Comparison of ENCODE assay signal across 25 cellular contexts in genomic region chr15:88661766-88662556, GRCh38. TPM values are rescaled to one million over a fixed set of nuclear protein-coding genes. Genes with fewer than 3 reads are reported as not detected.
DNase-seq lines count a peak whose midpoint lies in the region; ATAC-seq, FAIRE-seq and TF ChIP-seq lines count a peak whose summit lies in the region.
"Had no signal": no experiment of that assay in that cellular context is flagged by ENCODE, and none has a peak within 500 bp of the region (broad histone marks: within the 10 kb centered on the region; RNA-seq: fewer than 3 reads in every experiment).

No MANE protein-coding gene starts in this region.

- H3K27me3 ChIP-seq in astrocyte (ENCODE audit: insufficient read depth, low read length): no peaks in the 10 kb centered on the region
- H3K27me3 ChIP-seq in SJCRH30: peaks cover 5% of the 10 kb centered on the region; the same call in 1 of the 2 replicates
- H3K27me3 ChIP-seq: left lung had no signal

- no peak for ATAC-seq in Right ventricle myocardium inferior
- ATAC-seq in Right ventricle myocardium superior (ENCODE audit: poor library complexity): no peak
- ATAC-seq in HG02759 (IDR thresholded peaks at IDR 0.05; ENCODE audit: unreplicated experiment): no peak
- ATAC-seq in HG02571 (IDR thresholded peaks at IDR 0.05; ENCODE audit: unreplicated experiment): no peak
- ATAC-seq: activated naive CD4-positive, alpha-beta T cell treated with anti-CD3 and anti-CD28 coated beads, Interleukin-2, amount 50 U/mL, for 72 hours; HCT116; left lung; natural killer cell treated with Interleukin-12 subunit alpha and Interleukin-12 subunit beta and Interleukin-15 and Interleukin-18, amount 100 ng/mL, for 72 hours; right cardiac atrium; T-helper 17 cell had no signal

- no peaks in the 10 kb centered on the region for H3K9me3 Mint-ChIP-seq in astrocyte (ENCODE audit: unreplicated experiment)
- H3K9me3 Mint-ChIP-seq: activated naive CD4-positive, alpha-beta T cell treated with anti-CD3 and anti-CD28 coated beads, Interleukin-2, amount 50 U/mL, for 72 hours; natural killer cell treated with Interleukin-12 subunit alpha and Interleukin-12 subunit beta and Interleukin-15 and Interleukin-18, amount 100 ng/mL, for 72 hours; stimulated activated naive CD8-positive, alpha-beta T cell treated with anti-CD3 and anti-CD28 coated beads, Interleukin-15, Interleukin-2, amounts not matched to agents 100 ng/mL and 50 ng/mL, for 24 hours had no signal

- TF ChIP-seq CTCF in astrocyte (IDR thresholded peaks at IDR 0.05; ENCODE audit: insufficient read depth, low read depth, low read length) (no peak), fibroblast of villous mesenchyme (IDR thresholded peaks at IDR 0.05; ENCODE audit: insufficient read depth, low read depth, low read length) (no peak)

- H3K9ac ChIP-seq in astrocyte (ENCODE audit: low read length): peak overlapping the region; percentile 9
- H3K9ac ChIP-seq: parathyroid adenoma had no signal

- no peak overlapping the region for H3K4me3 Mint-ChIP-seq in astrocyte (ENCODE audit: unreplicated experiment)
- H3K4me3 Mint-ChIP-seq: natural killer cell treated with Interleukin-12 subunit alpha and Interleukin-12 subunit beta and Interleukin-15 and Interleukin-18, amount 100 ng/mL, for 72 hours; stimulated activated naive CD8-positive, alpha-beta T cell treated with anti-CD3 and anti-CD28 coated beads, Interleukin-15, Interleukin-2, amounts not matched to agents 100 ng/mL and 50 ng/mL, for 24 hours; T-helper 17 cell had no signal

- no peak overlapping the region for H3K4me3 ChIP-seq in astrocyte (ENCODE audit: insufficient read depth, low read depth, low read length)
- no peak overlapping the region for H3K4me3 ChIP-seq in fibroblast of villous mesenchyme (ENCODE audit: low read depth, low read length)
- H3K4me3 ChIP-seq in SJCRH30: no peak overlapping the region
- H3K4me3 ChIP-seq: left lung had no signal

- H3K4me2 ChIP-seq in astrocyte (ENCODE audit: low read length): peak overlapping the region; percentile 35

- intact Hi-C loops in Right ventricle myocardium inferior (cut with DNase I): loop anchor here (5.0 kb wide), 1 partner anchor 40 kb away; the partner anchor contains the start of gene AEN
- intact Hi-C loops in Right ventricle myocardium superior (cut with DNase I): no loop called here

- H3K4me1 ChIP-seq in astrocyte (ENCODE audit: insufficient read depth, low read length) (peaks cover 15% of the 10 kb centered on the region), SJCRH30 (peaks cover 5% of the 10 kb centered on the region; the same call in 1 of the 2 replicates)
- H3K4me1 ChIP-seq: left lung, parathyroid adenoma had no signal

- peaks cover 7% of the 10 kb centered on the region for H3K4me1 Mint-ChIP-seq in astrocyte (ENCODE audit: low read depth, unreplicated experiment)

- peak; percentile 1 for DNase-seq in Right ventricle myocardium inferior (ENCODE audit: missing footprints)
- no peak for DNase-seq in Right ventricle myocardium superior
- DNase-seq in astrocyte (ENCODE audit: low read depth): no peak
- DNase-seq in fibroblast of villous mesenchyme (ENCODE audit: low read depth): peak; percentile 53
- DNase-seq in SJCRH30: no peak
- DNase-seq in HuH-7 (ENCODE audit: low spot score): no peak
- DNase-seq: effector memory CD4-positive, alpha-beta T cell; hypothalamus; left lung; NCI-H1417 treated with DMSO at 0.1 percent for 48 hours; NCI-H526 treated with DMSO at 0.1 percent for 48 hours; right cardiac atrium; stimulated activated CD4-positive, alpha-beta T cell treated with anti-CD3 and anti-CD28 coated beads, Interleukin-12 subunit alpha, Interleukin-12 subunit beta, amount 100 ng/mL, for 4 hours; stimulated activated CD4-positive, alpha-beta T cell treated with anti-CD3 and anti-CD28 coated beads, Interleukin-4, amount 100 ng/mL, for 4 hours; T-helper 17 cell had no signal

- H4K20me1 ChIP-seq in astrocyte (ENCODE audit: insufficient read depth, low read length): no peaks in the 10 kb centered on the region

- no peak overlapping the region for H3K27ac Mint-ChIP-seq in astrocyte (ENCODE audit: unreplicated experiment)
- H3K27ac Mint-ChIP-seq: activated naive CD4-positive, alpha-beta T cell treated with anti-CD3 and anti-CD28 coated beads, Interleukin-2, amount 50 U/mL, for 72 hours; natural killer cell treated with Interleukin-12 subunit alpha and Interleukin-12 subunit beta and Interleukin-15 and Interleukin-18, amount 100 ng/mL, for 72 hours; stimulated activated naive CD8-positive, alpha-beta T cell treated with anti-CD3 and anti-CD28 coated beads, Interleukin-15, Interleukin-2, amounts not matched to agents 100 ng/mL and 50 ng/mL, for 24 hours had no signal

- peaks cover 18% of the 10 kb centered on the region for H3K27me3 Mint-ChIP-seq in astrocyte (ENCODE audit: low read depth, unreplicated experiment)
- H3K27me3 Mint-ChIP-seq: natural killer cell treated with Interleukin-12 subunit alpha and Interleukin-12 subunit beta and Interleukin-15 and Interleukin-18, amount 100 ng/mL, for 72 hours; stimulated activated naive CD8-positive, alpha-beta T cell treated with anti-CD3 and anti-CD28 coated beads, Interleukin-15, Interleukin-2, amounts not matched to agents 100 ng/mL and 50 ng/mL, for 24 hours; T-helper 17 cell had no signal

- FAIRE-seq in astrocyte (lab: Jason Lieb, UNC): peak; percentile 13
- FAIRE-seq: GM19239, RCC 7860 had no signal

- H3K9me3 ChIP-seq in astrocyte (ENCODE audit: insufficient read depth, low read depth, low read length): no peaks in the 10 kb centered on the region
- H3K9me3 ChIP-seq in SJCRH30 (replicated peaks): no peaks in the 10 kb centered on the region; the same call in 1 of the 2 replicates
- H3K9me3 ChIP-seq: left lung had no signal

- H3K79me2 ChIP-seq in astrocyte (ENCODE audit: insufficient read depth, low read length): no peaks in the 10 kb centered on the region
- H3K79me2 ChIP-seq: parathyroid adenoma had no signal

- H3K36me3 Mint-ChIP-seq in astrocyte (ENCODE audit: low read depth, unreplicated experiment): no peaks in the 10 kb centered on the region
- H3K36me3 Mint-ChIP-seq: activated naive CD4-positive, alpha-beta T cell treated with anti-CD3 and anti-CD28 coated beads, Interleukin-2, amount 50 U/mL, for 72 hours; natural killer cell treated with Interleukin-12 subunit alpha and Interleukin-12 subunit beta and Interleukin-15 and Interleukin-18, amount 100 ng/mL, for 72 hours had no signal

- H3K36me3 ChIP-seq in astrocyte (ENCODE audit: insufficient read depth, low read length): no peaks in the 10 kb centered on the region
- no peaks in the 10 kb centered on the region for H3K36me3 ChIP-seq in SJCRH30
- H3K36me3 ChIP-seq: left lung had no signal

- H3K27ac ChIP-seq in astrocyte (ENCODE audit: low read depth, low read length) (peak overlapping the region; percentile 49), SJCRH30 (no peak overlapping the region)
- H3K27ac ChIP-seq: C4-2B, left lung, parathyroid adenoma had no signal

- no peak overlapping the region for H2AFZ ChIP-seq in astrocyte (ENCODE audit: low read depth, low read length)
- H2AFZ ChIP-seq: parathyroid adenoma had no signal

RNA-seq across cellular contexts. Expression of gene ISG20, which starts 23.1 kb away (rescaled TPM):
- total RNA-seq in Right ventricle myocardium inferior: 1.8 TPM
- total RNA-seq in Right ventricle myocardium superior: 2.5 TPM
- total RNA-seq in astrocyte: 15.9 and 18.6 TPM in 2 replicates
- 1.3 and 3.0 TPM in 2 replicates for total RNA-seq in fibroblast of villous mesenchyme
- 0.97 and 1.0 TPM in 2 replicates for total RNA-seq in SJCRH30 (2014; rRNA removed; shearing (Covaris generic))

RNA-seq across cellular contexts. Expression of gene AEN, which starts 40.8 kb away (rescaled TPM):
- 12.0 TPM for total RNA-seq in Right ventricle myocardium inferior
- total RNA-seq in Right ventricle myocardium superior: 10.0 TPM
- 75.9 and 90.6 TPM in 2 replicates for total RNA-seq in astrocyte
- 64.7 and 81.6 TPM in 2 replicates for total RNA-seq in fibroblast of villous mesenchyme
- 71.1 and 76.5 TPM in 2 replicates for total RNA-seq in SJCRH30 (2014; rRNA removed; shearing (Covaris generic))

Comparison
In these comparisons a context has a peak if more than half of its experiments do, and no peak if none do; other contexts are left out.
1. DNase-seq: peak in Right ventricle myocardium inferior (single experiment) and fibroblast of villous mesenchyme (single experiment); none in Right ventricle myocardium superior (single experiment), astrocyte (single experiment), SJCRH30 (0 of 2) and HuH-7 (single experiment).